8 cellular contexts compared by ENCODE assay signal in the genomic region with DNA sequence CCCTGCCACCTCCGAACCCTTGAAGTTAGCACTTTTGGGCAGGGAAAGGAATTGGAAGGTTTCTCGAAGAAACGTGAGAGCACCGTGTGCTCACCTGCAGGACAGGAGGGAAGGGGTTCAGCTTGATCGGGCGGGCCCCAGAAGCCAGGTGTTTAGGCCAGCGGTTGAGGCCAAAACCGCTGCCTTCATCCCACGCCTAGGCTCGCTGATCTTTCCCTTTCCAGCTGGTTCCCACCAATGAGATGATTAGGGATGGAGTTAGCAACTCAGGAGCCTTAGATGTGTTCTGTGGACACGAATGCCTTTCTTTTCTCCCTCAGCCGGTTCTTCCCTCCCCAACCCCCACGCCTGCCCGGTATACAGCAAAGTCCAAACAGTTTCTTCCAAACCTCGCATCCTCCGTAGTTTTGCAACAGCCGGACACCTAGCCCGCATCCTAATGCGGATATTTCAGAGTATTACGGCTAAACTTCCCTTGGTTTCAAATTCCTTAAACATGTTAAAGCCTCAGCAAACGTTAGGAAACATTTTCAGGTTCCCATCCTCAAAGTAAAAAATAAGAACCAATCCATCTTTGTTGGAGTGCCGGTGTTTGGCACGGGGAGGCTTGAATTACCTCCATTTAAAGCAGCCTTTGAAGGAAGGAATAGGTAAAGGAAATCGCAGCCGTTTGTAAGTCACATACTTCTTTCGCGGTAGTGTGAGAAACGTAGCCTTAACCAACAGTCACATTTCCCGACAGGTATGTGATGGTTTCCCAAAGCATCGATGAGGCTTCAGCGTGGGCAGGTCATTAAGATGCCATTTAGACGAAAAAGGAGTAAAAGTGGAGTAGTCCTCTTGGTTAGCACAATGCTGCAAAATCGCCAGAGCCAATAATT. TPM values are rescaled to one million over a fixed set of nuclear protein-coding genes. Genes with fewer than 3 reads are reported as not detected.
DNase-seq lines count a peak whose midpoint lies in the region; TF ChIP-seq lines count a peak whose summit lies in the region.

No MANE protein-coding gene starts in this region.

- peak overlapping the region; percentile 88 for H3K9ac ChIP-seq in NT2/D1 (ENCODE audit: insufficient read length, low read depth)

- POLR2A ChIA-PET in CD4-positive, alpha-beta memory T cell (lab: Charles Lee; ENCODE audit: partially characterized antibody) = interaction anchor here (0.6 to 30.2 kb wide), 20 partner anchors 9 to 200 kb away, joined by 3 to 813 read pairs (median 10); a partner anchor contains a TSS

- H3K9me3 ChIP-seq in CD4-positive, alpha-beta memory T cell (ENCODE audit: control insufficient read depth in 1 of 2, low read length in 2 of 2) = no peaks in the 10 kb centered on the region
- H3K9me3 ChIP-seq in NT2/D1 (ENCODE audit: insufficient read depth, low read length) = no peaks in the 10 kb centered on the region

- H3K27ac Mint-ChIP-seq in CD4-positive, alpha-beta memory T cell = peak overlapping the region; percentile 95 to 99 (median 96)
- H3K27ac Mint-ChIP-seq in brain = peak overlapping the region; percentile 44 to 71 (median 67)

- H3K4me3 Mint-ChIP-seq in CD4-positive, alpha-beta memory T cell = peak overlapping the region; percentile 96 to 98 (median 98)
- peak overlapping the region; percentile 89 to 97 (median 92) for H3K4me3 Mint-ChIP-seq in brain

- H3K36me3 ChIP-seq in CD4-positive, alpha-beta memory T cell (ENCODE audit: insufficient read depth, low read length) = no peaks in the 10 kb centered on the region
- H3K36me3 ChIP-seq in NT2/D1 (ENCODE audit: insufficient read depth, insufficient read length, low read length) = no peaks in the 10 kb centered on the region

- H3K4me1 Mint-ChIP-seq in CD4-positive, alpha-beta memory T cell = peaks cover 56 to 87% (median 71%) of the 10 kb centered on the region in 4 donors
- H3K4me1 Mint-ChIP-seq in brain = peaks cover 25% of the 10 kb centered on the region

- TF ChIP-seq CTCF in brain (conservative IDR thresholded peaks at IDR 0.05) = no peak

- H3K27ac ChIP-seq in CD4-positive, alpha-beta memory T cell (ENCODE audit: low read depth, low read length) = peak overlapping the region; percentile 96

- peak overlapping the region; percentile 73 to 89 for H3K4me3 ChIP-seq in CD4-positive, alpha-beta memory T cell (ENCODE audit: low read length in 2 of 2)
- H3K4me3 ChIP-seq in NT2/D1 (ENCODE audit: insufficient read length, low read depth) = peak overlapping the region; percentile 80

- CTCF ChIA-PET in CD4-positive, alpha-beta memory T cell (lab: Charles Lee; ENCODE audit: partially characterized antibody) = interaction anchor here (0.7 to 32.4 kb wide), 15 partner anchors 10 to 129 kb away, joined by 3 to 688 read pairs (median 7); no protein-coding TSS in a partner anchor

- H3K36me3 Mint-ChIP-seq in CD4-positive, alpha-beta memory T cell = peaks cover 0 to 29% of the 10 kb centered on the region in 2 donors
- H3K36me3 Mint-ChIP-seq in brain = no peaks in the 10 kb centered on the region

- H3K27me3 ChIP-seq in CD4-positive, alpha-beta memory T cell (ENCODE audit: insufficient read depth, low read length) = no peaks in the 10 kb centered on the region
- peaks cover 23% of the 10 kb centered on the region for H3K27me3 ChIP-seq in NT2/D1 (ENCODE audit: insufficient read depth, insufficient read length)

- H3K9me3 Mint-ChIP-seq in CD4-positive, alpha-beta memory T cell = peaks cover 0 to 1% (median 0%) of the 10 kb centered on the region in 8 donors
- H3K9me3 Mint-ChIP-seq in brain = no peaks in the 10 kb centered on the region

- intact Hi-C loops in CD4-positive, alpha-beta memory T cell (cut with micrococcal nuclease) = loop anchor here (1.0 to 5.0 kb wide), 7 partner anchors 9 to 353 kb away; no protein-coding TSS in a partner anchor

- peaks cover 74% of the 10 kb centered on the region for H3K4me1 ChIP-seq in CD4-positive, alpha-beta memory T cell (ENCODE audit: insufficient read depth, low read length)
- H3K4me1 ChIP-seq in NT2/D1 (ENCODE audit: insufficient read depth, insufficient read length) = no peaks in the 10 kb centered on the region

- no peaks in the 10 kb centered on the region for H3K27me3 Mint-ChIP-seq in CD4-positive, alpha-beta memory T cell
- H3K27me3 Mint-ChIP-seq in brain = peaks cover 13% of the 10 kb centered on the region

- DNase-seq in CD4-positive, alpha-beta memory T cell = peak in 3 of 5 donors; percentile 23 to 56 (median 26)
- DNase-seq in H4 (ENCODE audit: low spot score) = peak; percentile 13
- DNase-seq in NT2/D1 (ENCODE audit: low read depth, low spot score) = no peak
- DNase-seq in kidney glomerular epithelial cell (lab: John Stamatoyannopoulos, UW) = peak; percentile 18
- DNase-seq in stimulated activated CD4-positive, alpha-beta T cell treated with anti-CD3 and anti-CD28 coated beads, Interleukin-4, amount 100 ng/mL, for 4 hours = peak; percentile 32 to 61
- DNase-seq in RPMI8226 = no peak
- DNase-seq in mucosa of gallbladder (ENCODE audit: low spot score) = no peak

RNA-seq across cellular contexts. Expression of a gene that starts 1.1 kb away (rescaled TPM):
- total RNA-seq in CD4-positive, alpha-beta memory T cell = 10 to 100 TPM; 56.7 to 57.1 TPM
- polyA plus RNA-seq in CD4-positive, alpha-beta memory T cell = 10 to 100 TPM; 21.2 to 30.1 TPM
- total RNA-seq in H4 (2014; rRNA removed; shearing (Covaris generic)) = 4.4 and 7.0 TPM in 2 replicates
- polyA plus RNA-seq in brain (ENCODE audit: insufficient read depth, low read depth, low replicate concordance) = 3.7 TPM
- total RNA-seq in mucosa of gallbladder = 6.0 TPM

Comparison
In these comparisons a context has a peak if more than half of its experiments do, and no peak if none do; other contexts are left out.
1. DNase-seq: peak in CD4-positive, alpha-beta memory T cell (3 of 5), H4 (single experiment), kidney glomerular epithelial cell (single experiment) and stimulated activated CD4-positive, alpha-beta T cell treated with anti-CD3 and anti-CD28 coated beads, Interleukin-4, amount 100 ng/mL, for 4 hours (2 of 2); none in NT2/D1 (single experiment), RPMI8226 (single experiment) and mucosa of gallbladder (single experiment).